ENCODE assay signal across 20 cellular contexts in genomic region chr3:116181159-116181558, GRCh38.
A peak's percentile ranks its signal among the peaks of the same experiment; 100 is the strongest.
DNase-seq lines count a peak whose midpoint lies in the region; ATAC-seq, FAIRE-seq and TF ChIP-seq lines count a peak whose summit lies in the region.
"Had no signal": no experiment of that assay in that cellular context is flagged by ENCODE, and none has a peak within 500 bp of the region (broad histone marks: within the 10 kb centered on the region; RNA-seq: fewer than 3 reads in every experiment).

No MANE protein-coding gene starts in this region.

- no peaks in the 10 kb centered on the region for H3K9me3 ChIP-seq in SK-N-MC (ENCODE audit: low read depth, low read length)
- H3K9me3 ChIP-seq: BE2C, BLaER1 had no signal

- FAIRE-seq in GM12892 (lab: Jason Lieb, UNC): peak; percentile 51
- FAIRE-seq: A204.1, GM12878, GM19239 had no signal

- ATAC-seq in esophagus mucosa: peak; percentile 94
- no peak for ATAC-seq in HG03354 (IDR thresholded peaks at IDR 0.05; ENCODE audit: poor library complexity, severe bottlenecking, unreplicated experiment)
- ATAC-seq: GM12878 had no signal

- peaks cover 4% of the 10 kb centered on the region; the same call in 1 of the 2 replicates for H3K36me3 ChIP-seq in SK-N-MC (ENCODE audit: insufficient read depth, low read length)
- H3K36me3 ChIP-seq: BE2C, BLaER1 had no signal

- H3K9ac ChIP-seq in SK-N-MC (ENCODE audit: insufficient read length): no peak overlapping the region
- H3K9ac ChIP-seq: BLaER1 had no signal

- TF ChIP-seq POLR2A in GM12892 (IDR thresholded peaks at IDR 0.05; ENCODE audit: low read depth, low read length): no peak

- no peak overlapping the region for H3K4me3 ChIP-seq in SK-N-MC
- H3K4me3 ChIP-seq: BLaER1, GM12878 had no signal

- DNase-seq in GM12892 (ENCODE audit: insufficient read length) (no peak), SK-N-MC (ENCODE audit: low read depth, low spot score) (no peak), midbrain (lab: John Stamatoyannopoulos, UW) (no peak), DMS 273 (lab: John Stamatoyannopoulos, UW; ENCODE audit: unreplicated experiment) (no peak)
- DNase-seq: 8988T; ACHN; BE2C; C1 segment of cervical spinal cord; CD4-positive, alpha-beta memory T cell; CD4-positive, CD25-positive, alpha-beta regulatory T cell; CD8-positive, alpha-beta memory T cell; COR-L47; DMS79 treated with DMSO at 0.1 percent for 48 hours; GDM1 had no signal

- H3K27ac ChIP-seq in SK-N-MC: peak overlapping the region; percentile 98
- H3K27ac ChIP-seq: BLaER1 had no signal
